8 cellular contexts compared by ENCODE assay signal in the genomic region with DNA sequence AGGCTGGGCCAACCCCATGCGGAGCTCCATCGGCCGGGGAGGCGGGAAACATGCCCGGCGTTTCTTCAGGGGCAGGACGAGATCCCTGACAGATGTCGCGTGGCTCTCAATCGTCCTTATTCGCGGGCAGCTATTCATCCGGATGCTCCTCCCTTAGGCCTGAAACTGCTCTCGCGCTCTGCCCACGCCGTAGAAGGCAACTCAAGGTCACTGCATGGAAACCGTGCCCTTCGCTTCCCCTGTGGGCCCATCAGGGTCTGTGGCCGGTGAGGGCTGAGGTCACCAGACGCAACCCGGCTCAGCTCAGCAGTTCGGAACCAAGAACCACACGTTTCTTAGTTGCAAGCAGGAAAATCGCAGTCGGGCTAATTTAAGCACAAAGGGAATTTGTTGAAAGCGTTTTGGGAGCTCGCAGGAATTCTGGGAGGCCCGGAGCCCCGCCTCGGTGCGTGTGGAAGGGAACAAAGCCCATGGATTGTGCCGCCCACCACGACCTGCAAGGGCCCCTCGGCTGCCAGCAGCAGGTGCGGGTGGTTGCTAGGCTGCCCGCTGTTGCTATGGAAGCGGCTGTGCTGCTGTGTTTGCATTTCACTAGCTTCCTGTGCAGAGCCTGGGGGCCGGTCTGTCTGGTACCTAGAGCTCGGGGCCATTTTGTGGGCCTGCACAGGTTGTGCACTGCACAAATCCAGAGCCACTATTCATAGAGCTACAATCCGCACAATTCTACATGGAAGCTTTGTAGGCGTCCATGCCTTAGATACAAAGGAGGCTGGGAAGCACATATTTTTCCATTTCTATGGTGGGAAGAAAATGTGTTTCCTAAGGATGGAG. TPM values are rescaled to one million over a fixed set of nuclear protein-coding genes. Genes with fewer than 3 reads are reported as not detected.
DNase-seq lines count a peak whose midpoint lies in the region; ATAC-seq and TF ChIP-seq lines count a peak whose summit lies in the region.

No MANE protein-coding gene starts in this region.

- DNase-seq in GM13977 (ENCODE audit: low spot score) = peak; percentile 90
- DNase-seq in NCI-H146 treated with DMSO at 0.1 percent for 48 hours (lab: John Stamatoyannopoulos, UW; ENCODE audit: unreplicated experiment) = peak; percentile 95
- DNase-seq in activated CD4-positive, alpha-beta T cell treated with anti-CD3 and anti-CD28 coated beads, Interleukin-2, amount 10 ng/mL, durations not matched to agents 24 days and 14 days = peak; percentile 91
- DNase-seq in coronary artery (ENCODE audit: low spot score) = no peak
- peak; percentile 67 for DNase-seq in lower lobe of right lung
- DNase-seq in stimulated activated CD4-positive, alpha-beta T cell treated with anti-CD3 and anti-CD28 coated beads, TNF-alpha, amount 100 ng/mL, for 4 hours (ENCODE audit: low read depth in 3 of 3) = peak; percentile 10 to 18 (median 15)
- DNase-seq in NOMO-1 (lab: John Stamatoyannopoulos, UW; ENCODE audit: unreplicated experiment in 2 of 2) = no peak

- H3K27ac Mint-ChIP-seq in activated CD4-positive, alpha-beta T cell treated with anti-CD3 and anti-CD28 coated beads, Interleukin-2, amount 10 ng/mL, durations not matched to agents 24 days and 14 days = peak overlapping the region; percentile 94

- TF ChIP-seq CTCF in GM13977 (IDR thresholded peaks at IDR 0.05; ENCODE audit: extremely low read depth, insufficient read depth, missing control alignments) (no peak), coronary artery (IDR thresholded peaks at IDR 0.05) (no peak), lower lobe of right lung (IDR thresholded peaks at IDR 0.05) (no peak)

- ATAC-seq in HG02798 (IDR thresholded peaks at IDR 0.05; ENCODE audit: poor library complexity, unreplicated experiment) (peak; percentile 65), lower lobe of right lung (peak; percentile 38 to 39)

- H3K36me3 ChIP-seq in lower lobe of right lung = no peaks in the 10 kb centered on the region

- peaks cover 4% of the 10 kb centered on the region for H3K27me3 ChIP-seq in lower lobe of right lung (ENCODE audit: low read depth)

- intact Hi-C loops in activated CD4-positive, alpha-beta T cell treated with anti-CD3 and anti-CD28 coated beads, Interleukin-2, amount 10 ng/mL, durations not matched to agents 24 days and 14 days (cut with micrococcal nuclease) = loop anchor here (1.0 to 5.0 kb wide), 9 partner anchors 55 to 1531 kb away; partner anchors contain the start of genes ADI1, EIPR1, RNASEH1 and RPS7
- intact Hi-C loops in lower lobe of right lung (cut with DNase I) = no loop called here

- peaks cover 16% of the 10 kb centered on the region for H3K4me1 ChIP-seq in lower lobe of right lung

- H3K27ac ChIP-seq in coronary artery (peak overlapping the region in 1 of 2 donors; percentile 77), lower lobe of right lung (peak overlapping the region; percentile 61)

- peak overlapping the region; percentile 67 for H3K4me3 ChIP-seq in coronary artery
- peak overlapping the region; percentile 39 for H3K4me3 ChIP-seq in lower lobe of right lung

- H3K36me3 Mint-ChIP-seq in activated CD4-positive, alpha-beta T cell treated with anti-CD3 and anti-CD28 coated beads, Interleukin-2, amount 10 ng/mL, durations not matched to agents 24 days and 14 days (ENCODE audit: low read depth) = no peaks in the 10 kb centered on the region

- peaks cover 4% of the 10 kb centered on the region for H3K27me3 Mint-ChIP-seq in activated CD4-positive, alpha-beta T cell treated with anti-CD3 and anti-CD28 coated beads, Interleukin-2, amount 10 ng/mL, durations not matched to agents 24 days and 14 days

- no peaks in the 10 kb centered on the region for H3K9me3 ChIP-seq in lower lobe of right lung

- no peaks in the 10 kb centered on the region for H3K9me3 Mint-ChIP-seq in activated CD4-positive, alpha-beta T cell treated with anti-CD3 and anti-CD28 coated beads, Interleukin-2, amount 10 ng/mL, durations not matched to agents 24 days and 14 days

- H3K4me1 Mint-ChIP-seq in activated CD4-positive, alpha-beta T cell treated with anti-CD3 and anti-CD28 coated beads, Interleukin-2, amount 10 ng/mL, durations not matched to agents 24 days and 14 days = peaks cover 12% of the 10 kb centered on the region

- in situ Hi-C loops in GM13977 (cut with MboI; ENCODE audit: low pct_unique_long_range_greater_than_20kb, low sequenced_read_pairs, unreplicated experiment) = no loop called here

- H3K4me3 Mint-ChIP-seq in activated CD4-positive, alpha-beta T cell treated with anti-CD3 and anti-CD28 coated beads, Interleukin-2, amount 10 ng/mL, durations not matched to agents 24 days and 14 days = peak overlapping the region; percentile 86

RNA-seq across cellular contexts. Expression of gene ALLC, which starts 6.1 kb away (rescaled TPM):
- not detected in 2 replicates for total RNA-seq in activated CD4-positive, alpha-beta T cell treated with anti-CD3 and anti-CD28 coated beads, Interleukin-2, amount 10 ng/mL, durations not matched to agents 24 days and 14 days
- total RNA-seq in lower lobe of right lung = not detected

RNA-seq across cellular contexts. Expression of gene DCDC2C, which starts 51.5 kb away (rescaled TPM):
- total RNA-seq in activated CD4-positive, alpha-beta T cell treated with anti-CD3 and anti-CD28 coated beads, Interleukin-2, amount 10 ng/mL, durations not matched to agents 24 days and 14 days = not detected in 2 replicates
- total RNA-seq in lower lobe of right lung = not detected

RNA-seq across cellular contexts. Expression of gene COLEC11, which starts 57.0 kb away (rescaled TPM):
- 0.47 and 0.49 TPM in 2 replicates for total RNA-seq in activated CD4-positive, alpha-beta T cell treated with anti-CD3 and anti-CD28 coated beads, Interleukin-2, amount 10 ng/mL, durations not matched to agents 24 days and 14 days
- 0.30 TPM for total RNA-seq in lower lobe of right lung

Comparison
In these comparisons a context has a peak if more than half of its experiments do, and no peak if none do; other contexts are left out.
1. DNase-seq: peak in GM13977 (single experiment), NCI-H146 treated with DMSO at 0.1 percent for 48 hours (single experiment), activated CD4-positive, alpha-beta T cell treated with anti-CD3 and anti-CD28 coated beads, Interleukin-2, amount 10 ng/mL, durations not matched to agents 24 days and 14 days (single experiment), lower lobe of right lung (single experiment) and stimulated activated CD4-positive, alpha-beta T cell treated with anti-CD3 and anti-CD28 coated beads, TNF-alpha, amount 100 ng/mL, for 4 hours (3 of 3); none in coronary artery (single experiment) and NOMO-1 (0 of 2).